ENCODE assay signal across 8 cellular contexts in genomic region chr20:34514897-34515483, GRCh38. TPM values are rescaled to one million over a fixed set of nuclear protein-coding genes. Genes with fewer than 3 reads are reported as not detected.
DNase-seq lines count a peak whose midpoint lies in the region; ATAC-seq and TF ChIP-seq lines count a peak whose summit lies in the region.

No MANE protein-coding gene starts in this region.

- H4K20me1 ChIP-seq in MM.1S (ENCODE audit: insufficient read depth, low read length): no peaks in the 10 kb centered on the region

- no peak for DNase-seq in CD14-positive monocyte (ENCODE audit: low spot score)
- no peak for DNase-seq in MM.1S
- DNase-seq in nephron progenitor cell: no peak
- DNase-seq in NCI-H345 (lab: John Stamatoyannopoulos, UW): no peak
- no peak for DNase-seq in HK-2 (ENCODE audit: unreplicated experiment)

- H3K9me3 ChIP-seq in MM.1S (replicated peaks; ENCODE audit: insufficient read depth, low read length) (no peaks in the 10 kb centered on the region), ectodermal cell (ENCODE audit: control insufficient read depth, low read length) (no peaks in the 10 kb centered on the region)

- WGBS in ectodermal cell, 2 experiments: 47 to 53% methylated on average over 19 of the region's 19 CpGs

- H3K4me3 ChIP-seq in MM.1S (ENCODE audit: low read length) (peak overlapping the region; percentile 84), ectodermal cell (ENCODE audit: insufficient read depth, low read depth, low read length) (peak overlapping the region; percentile 54)

- H2AFZ ChIP-seq in MM.1S (ENCODE audit: low read length): peak overlapping the region; percentile 86

- H3K4me3 Mint-ChIP-seq in CD14-positive monocyte: peak overlapping the region; percentile 97 to 99
- peak overlapping the region; percentile 98 for H3K4me3 Mint-ChIP-seq in nephron progenitor cell

- no peak for ATAC-seq in HG02884 (IDR thresholded peaks at IDR 0.05; ENCODE audit: unreplicated experiment)
- no peak for ATAC-seq in GM21381 (IDR thresholded peaks at IDR 0.05; ENCODE audit: unreplicated experiment)

- H3K27me3 ChIP-seq in MM.1S (replicated peaks; ENCODE audit: insufficient read depth, low read length): no peaks in the 10 kb centered on the region
- no peaks in the 10 kb centered on the region for H3K27me3 ChIP-seq in ectodermal cell (ENCODE audit: control insufficient read depth, insufficient read depth, low read length, poor library complexity, severe bottlenecking)

- peak overlapping the region; percentile 80 for H3K9ac ChIP-seq in MM.1S (ENCODE audit: low read length)

- H3K4me1 ChIP-seq in MM.1S (ENCODE audit: low read length) (peaks cover 11% of the 10 kb centered on the region; the same call in 1 of the 2 replicates), ectodermal cell (ENCODE audit: control insufficient read depth, insufficient read depth, low read length) (peaks cover 8% of the 10 kb centered on the region)

- H3K4me2 ChIP-seq in MM.1S (ENCODE audit: low read depth, low read length): peak overlapping the region; percentile 79

- peaks cover 27% of the 10 kb centered on the region for H3K4me1 Mint-ChIP-seq in CD14-positive monocyte
- H3K4me1 Mint-ChIP-seq in nephron progenitor cell: peaks cover 35% of the 10 kb centered on the region

- H3K79me2 ChIP-seq in MM.1S (ENCODE audit: low read length): peaks cover 38% of the 10 kb centered on the region

- H3K36me3 ChIP-seq in MM.1S (replicated peaks; ENCODE audit: insufficient read depth, low read length) (no peaks in the 10 kb centered on the region; the same call in 1 of the 2 replicates), ectodermal cell (ENCODE audit: control insufficient read depth, insufficient read depth, low read length) (no peaks in the 10 kb centered on the region)

- H3F3A ChIP-seq in MM.1S (ENCODE audit: insufficient read depth, low read length): peaks cover 28% of the 10 kb centered on the region

- TF ChIP-seq CTCF in CD14-positive monocyte (IDR thresholded peaks at IDR 0.05) (no peak), MM.1S (IDR thresholded peaks at IDR 0.05; ENCODE audit: low read length) (no peak), nephron progenitor cell (IDR thresholded peaks at IDR 0.05) (no peak)

- intact Hi-C loops in CD14-positive monocyte (cut with micrococcal nuclease): no loop called here

- H3K27me3 Mint-ChIP-seq in CD14-positive monocyte (ENCODE audit: low read depth in 3 of 3): peaks cover 0 to 2% (median 2%) of the 10 kb centered on the region in 3 donors
- H3K27me3 Mint-ChIP-seq in nephron progenitor cell (ENCODE audit: low read depth, poor library complexity): no peaks in the 10 kb centered on the region

- H3K36me3 Mint-ChIP-seq in CD14-positive monocyte: peaks cover 18 to 21% of the 10 kb centered on the region in 2 donors
- peaks cover 49% of the 10 kb centered on the region for H3K36me3 Mint-ChIP-seq in nephron progenitor cell (ENCODE audit: low read depth)

- H3K9me2 ChIP-seq in MM.1S (replicated peaks; ENCODE audit: insufficient read depth, low read length): no peaks in the 10 kb centered on the region

- peak overlapping the region in 5 of 7 donors; percentile 91 to 98 (median 97) for H3K27ac Mint-ChIP-seq in CD14-positive monocyte
- H3K27ac Mint-ChIP-seq in nephron progenitor cell: peak overlapping the region; percentile 100

- H3K27ac ChIP-seq in MM.1S (ENCODE audit: low read length): peak overlapping the region; percentile 84
- H3K27ac ChIP-seq in ectodermal cell (ENCODE audit: insufficient read depth, low read depth, low read length, poor library complexity, severe bottlenecking): peak overlapping the region; percentile 76

- H3K9me3 Mint-ChIP-seq in CD14-positive monocyte: peaks cover 0 to 5% (median 0%) of the 10 kb centered on the region in 7 donors
- H3K9me3 Mint-ChIP-seq in nephron progenitor cell: no peaks in the 10 kb centered on the region

RNA-seq across cellular contexts. Expression of gene DYNLRB1, which starts 1.2 kb away (rescaled TPM):
- 100 to 1,000 TPM; 148 to 166 TPM for polyA plus RNA-seq in CD14-positive monocyte
- polyA plus RNA-seq in ectodermal cell (2013, experiment 1 of 4): 179 TPM
- 188 TPM for polyA plus RNA-seq in ectodermal cell (2013, experiment 2 of 4)
- polyA plus RNA-seq in ectodermal cell (2013, experiment 3 of 4): 178 TPM
- polyA plus RNA-seq in ectodermal cell (2013, experiment 4 of 4): 203 TPM

RNA-seq across cellular contexts. Expression of gene MAP1LC3A, which starts 43.5 kb away (rescaled TPM):
- polyA plus RNA-seq in CD14-positive monocyte: 1 to 10 TPM; 2.5 to 2.6 TPM
- 11.9 TPM for polyA plus RNA-seq in ectodermal cell (2013, experiment 1 of 4)
- 11.5 TPM for polyA plus RNA-seq in ectodermal cell (2013, experiment 2 of 4)
- polyA plus RNA-seq in ectodermal cell (2013, experiment 3 of 4): 15.2 TPM
- polyA plus RNA-seq in ectodermal cell (2013, experiment 4 of 4): 17.5 TPM
